Comparison of ENCODE assay signal across 16 cellular contexts in genomic region chr14:68190032-68190431, GRCh38.
A peak's percentile ranks its signal among the peaks of the same experiment; 100 is the strongest.
DNase-seq lines count a peak whose midpoint lies in the region; ATAC-seq and TF ChIP-seq lines count a peak whose summit lies in the region.
"Had no signal": no experiment of that assay in that cellular context is flagged by ENCODE, and none has a peak within 500 bp of the region (broad histone marks: within the 10 kb centered on the region; RNA-seq: fewer than 3 reads in every experiment).

No MANE protein-coding gene starts in this region.

- peak overlapping the region; percentile 85 for H3K27ac ChIP-seq in hepatocyte
- H3K27ac ChIP-seq: 22Rv1, BLaER1, GM23248 had no signal

- H3K4me3 ChIP-seq in hepatocyte, result no peak overlapping the region
- H3K4me3 ChIP-seq: BLaER1, GM12878, GM23248, K562 had no signal

- TF ChIP-seq CTCF in hepatocyte (IDR thresholded peaks at IDR 0.05; ENCODE audit: poor library complexity), result no peak

- H2AFZ ChIP-seq in hepatocyte, result no peak overlapping the region
- H2AFZ ChIP-seq: GM23248 had no signal

- H3K36me3 ChIP-seq in hepatocyte (replicated peaks; ENCODE audit: insufficient read depth, low read depth), result no peaks in the 10 kb centered on the region
- H3K36me3 ChIP-seq: BLaER1 had no signal

- DNase-seq in NCI-H2107 treated with DMSO at 0.1 percent for 48 hours (lab: John Stamatoyannopoulos, UW; ENCODE audit: unreplicated experiment), result peak; percentile 37
- no peak for DNase-seq in NCI-H2107 (lab: John Stamatoyannopoulos, UW)
- no peak for DNase-seq in HEK293T (ENCODE audit: extremely low spot score)
- no peak for DNase-seq in hepatocyte (ENCODE audit: low spot score)
- no peak for DNase-seq in hepatic stellate cell (ENCODE audit: low spot score)
- no peak for DNase-seq in NCI-H1436 (lab: John Stamatoyannopoulos, UW)
- DNase-seq: AML-193; Caco-2; CD8-positive, alpha-beta memory T cell; DMS53; GM23248 had no signal

- no peaks in the 10 kb centered on the region for H3K79me2 ChIP-seq in hepatocyte

- CTCF ChIA-PET in HEK293T (lab: Yijun Ruan, JAX), result no interaction called here

- no peaks in the 10 kb centered on the region for H3K27me3 ChIP-seq in hepatocyte
- H3K27me3 ChIP-seq: BLaER1 had no signal

- no peaks in the 10 kb centered on the region for H3K9me2 ChIP-seq in hepatocyte (replicated peaks; ENCODE audit: insufficient read depth)

- no peak overlapping the region for H3K4me2 ChIP-seq in hepatocyte
- H3K4me2 ChIP-seq: BLaER1 had no signal

- H3K4me1 ChIP-seq in hepatocyte (ENCODE audit: insufficient read depth), result peaks cover 38% of the 10 kb centered on the region
- H3K4me1 ChIP-seq: BLaER1 had no signal

- POLR2A ChIA-PET in HEK293T (lab: Yijun Ruan, JAX), result no interaction called here

- ATAC-seq in HG03025 (IDR thresholded peaks at IDR 0.05; ENCODE audit: low FRiP score, unreplicated experiment), result no peak
- ATAC-seq: GM12878, K562 had no signal

- no peaks in the 10 kb centered on the region for H3K9me3 ChIP-seq in hepatocyte (ENCODE audit: low read depth)
- H3K9me3 ChIP-seq: BLaER1, Caco-2 had no signal

- 45% methylated on average over 1 of the region's 1 CpG for WGBS in hepatocyte (ENCODE audit: low lambda C conversion rate, missing lambda C conversion rate)

- no peaks in the 10 kb centered on the region for H4K20me1 ChIP-seq in hepatocyte (ENCODE audit: insufficient read depth, poor library complexity, severe bottlenecking)
- H4K20me1 ChIP-seq: BLaER1 had no signal

TF ChIP-seq in HEK293T, 16 proteins besides CTCF, POLR2A, EP300 and RAD21:
- TF ChIP-seq NFRKB (IDR thresholded peaks at IDR 0.05) (no peak), SUZ12 (IDR thresholded peaks at IDR 0.05) (no peak), TARDBP (IDR thresholded peaks at IDR 0.05) (no peak), SP1 (IDR thresholded peaks at IDR 0.05) (no peak), ZNF384 (IDR thresholded peaks at IDR 0.05) (no peak), CTBP1 (IDR thresholded peaks at IDR 0.05; ENCODE audit: borderline replicate concordance) (peak; percentile 2; the same call in 1 of the 2 replicates), FOXK2 (IDR thresholded peaks at IDR 0.05) (0 out of 2 replicates have a peak, but pooled peaks have one; percentile 16), FOXA1 (IDR thresholded peaks at IDR 0.05) (no peak), PKNOX1 (IDR thresholded peaks at IDR 0.05) (no peak; the same call in 1 of the 2 replicates), BHLHE40 (IDR thresholded peaks at IDR 0.05; ENCODE audit: borderline replicate concordance) (no peak)
TF ChIP-seq in HEK293T: peak in this region for 2.
